Comparison of ENCODE assay signal across 16 cellular contexts in the genomic region with DNA sequence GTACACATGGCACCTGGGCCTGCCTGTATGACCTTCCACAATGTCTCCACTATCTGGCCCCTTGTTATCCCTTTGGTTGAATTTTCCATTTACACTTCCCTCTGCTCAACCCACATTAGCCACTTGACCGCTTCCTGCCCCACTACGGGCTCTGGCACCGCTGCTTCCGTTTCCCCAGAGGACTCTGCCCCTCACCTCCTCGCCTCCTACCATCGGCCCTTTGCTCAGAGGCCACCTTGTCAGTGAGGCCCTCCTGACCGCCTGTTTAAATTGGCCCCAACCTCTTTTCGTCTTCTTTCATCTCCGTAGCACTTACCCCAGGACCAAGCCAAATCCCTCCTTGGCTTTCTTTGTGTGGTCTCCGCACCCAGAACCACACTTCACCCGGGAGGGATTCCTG. TPM values are rescaled to one million over a fixed set of nuclear protein-coding genes. Genes with fewer than 3 reads are reported as not detected.
DNase-seq lines count a peak whose midpoint lies in the region; ATAC-seq and TF ChIP-seq lines count a peak whose summit lies in the region.
"Had no signal": no experiment of that assay in that cellular context is flagged by ENCODE, and none has a peak within 500 bp of the region (broad histone marks: within the 10 kb centered on the region; RNA-seq: fewer than 3 reads in every experiment).

No MANE protein-coding gene starts in this region.

- peak overlapping the region; percentile 44 for H2AK5ac ChIP-seq in neuronal stem cell (ENCODE audit: low read depth, low read length)

- H3K36me3 ChIP-seq in left ventricle myocardium inferior, result no peaks in the 10 kb centered on the region
- H3K36me3 ChIP-seq in colonic mucosa, result no peaks in the 10 kb centered on the region
- no peaks in the 10 kb centered on the region for H3K36me3 ChIP-seq in neuronal stem cell (replicated peaks in 1 of 2; ENCODE audit: control insufficient read depth in 2 of 2, insufficient read depth in 2 of 2, low read length in 2 of 2)
- H3K36me3 ChIP-seq in aorta (ENCODE audit: control insufficient read depth in 1 of 2, insufficient read depth in 2 of 2, low read length in 1 of 2), result no peaks in the 10 kb centered on the region
- H3K36me3 ChIP-seq: BLaER1 had no signal

- peak overlapping the region; percentile 7 for H2BK5ac ChIP-seq in neuronal stem cell (ENCODE audit: low read length)

- H3K4me1 ChIP-seq in left ventricle myocardium inferior, result no peaks in the 10 kb centered on the region
- H3K4me1 ChIP-seq in colonic mucosa, result peaks cover 9% of the 10 kb centered on the region
- H3K4me1 ChIP-seq in neuronal stem cell (ENCODE audit: control insufficient read depth in 2 of 2, insufficient read depth in 1 of 2, low read depth in 1 of 2, low read length in 2 of 2), result peaks cover 3 to 29% of the 10 kb centered on the region in 2 donors
- no peaks in the 10 kb centered on the region for H3K4me1 ChIP-seq in aorta (ENCODE audit: control insufficient read depth in 1 of 2, insufficient read depth in 2 of 2, low read length in 2 of 2)

- no peak for TF ChIP-seq CTCF in left ventricle myocardium inferior (IDR thresholded peaks at IDR 0.05; ENCODE audit: borderline replicate concordance)
- no peak for TF ChIP-seq CTCF in colonic mucosa (IDR thresholded peaks at IDR 0.05)

- no peak overlapping the region for H4K8ac ChIP-seq in neuronal stem cell (ENCODE audit: low read depth, low read length)

- no peak overlapping the region for H3K4me3 ChIP-seq in left ventricle myocardium inferior
- no peak overlapping the region for H3K4me3 ChIP-seq in colonic mucosa
- H3K4me3 ChIP-seq in neuronal stem cell (ENCODE audit: low read length in 2 of 2), result no peak overlapping the region
- no peak overlapping the region for H3K4me3 ChIP-seq in aorta (ENCODE audit: low read length in 2 of 2)
- H3K4me3 ChIP-seq: BLaER1, GM12878 had no signal

- no peak overlapping the region for H3K23ac ChIP-seq in neuronal stem cell (ENCODE audit: low read depth, low read length, poor library complexity)

- intact Hi-C loops in Right ventricle myocardium inferior (cut with DNase I) (no loop called here), left ventricle myocardium inferior (cut with micrococcal nuclease) (no loop called here), colonic mucosa (cut with DNase I) (no loop called here), aorta (cut with DNase I) (no loop called here)

- H3K27ac ChIP-seq in left ventricle myocardium inferior (replicated peaks), result no peak overlapping the region
- peak overlapping the region; percentile 80 for H3K27ac ChIP-seq in colonic mucosa
- no peak overlapping the region for H3K27ac ChIP-seq in neuronal stem cell (replicated peaks; ENCODE audit: low read length)
- no peak overlapping the region for H3K27ac ChIP-seq in aorta (ENCODE audit: low read depth in 1 of 2, low read length in 2 of 2)
- H3K27ac ChIP-seq: BLaER1, HL-60 had no signal

- peak overlapping the region; percentile 46 for H2BK12ac ChIP-seq in neuronal stem cell (ENCODE audit: low read length)

- H3K9ac ChIP-seq in colonic mucosa (ENCODE audit: low read depth in 2 of 2, low read length in 2 of 2) (no peak overlapping the region), neuronal stem cell (ENCODE audit: low read depth, low read length, poor library complexity) (no peak overlapping the region)
- H3K9ac ChIP-seq: BLaER1 had no signal

- peak overlapping the region; percentile 49 for H2BK15ac ChIP-seq in neuronal stem cell (ENCODE audit: low read length)

- WGBS in neuronal stem cell (ENCODE audit: extremely low coverage in 2 of 2, insufficient read length in 2 of 2, insufficient replicate concordance in 1 of 2), 2 donors, result no CpG with 5 or more reads among the region's 11 CpGs
- WGBS in aorta, 2 donors, result 76 to 78% methylated on average over 11 of the region's 11 CpGs

- H2BK120ac ChIP-seq in neuronal stem cell (ENCODE audit: low read depth, low read length), result no peak overlapping the region

- H3K4ac ChIP-seq in neuronal stem cell (ENCODE audit: low read length), result no peak overlapping the region

- no peaks in the 10 kb centered on the region for H3K79me1 ChIP-seq in neuronal stem cell (ENCODE audit: low read depth, low read length)

- ATAC-seq in Right ventricle myocardium inferior, result no peak
- peak; percentile 13 for ATAC-seq in aorta (ENCODE audit: low FRiP score)
- ATAC-seq: GM12878, HCT116 had no signal

- H3K9me3 ChIP-seq in left ventricle myocardium inferior (replicated peaks) (no peaks in the 10 kb centered on the region), colonic mucosa (no peaks in the 10 kb centered on the region), neuronal stem cell (replicated peaks in 1 of 2; ENCODE audit: control insufficient read depth in 2 of 2, insufficient read depth in 1 of 2, low read depth in 1 of 2, low read length in 2 of 2) (peaks cover 0 to 3% of the 10 kb centered on the region in 2 donors), aorta (ENCODE audit: control insufficient read depth, low read length) (no peaks in the 10 kb centered on the region)
- H3K9me3 ChIP-seq: BLaER1 had no signal

- H3K27me3 ChIP-seq in left ventricle myocardium inferior (ENCODE audit: low read depth) (peaks cover 97% of the 10 kb centered on the region), colonic mucosa (no peaks in the 10 kb centered on the region), neuronal stem cell (ENCODE audit: control insufficient read depth in 3 of 3, insufficient read depth in 3 of 3, low read depth in 1 of 3, low read length in 3 of 3) (no peaks in the 10 kb centered on the region), aorta (ENCODE audit: control insufficient read depth in 1 of 2, insufficient read depth in 2 of 2, low read length in 1 of 2) (no peaks in the 10 kb centered on the region)
- H3K27me3 ChIP-seq: BLaER1 had no signal

- H3K4me2 ChIP-seq in neuronal stem cell (ENCODE audit: insufficient read depth, low read length, poor library complexity, severe bottlenecking), result no peak overlapping the region
- H3K4me2 ChIP-seq: BLaER1 had no signal

- DNase-seq in Right ventricle myocardium inferior (ENCODE audit: missing footprints) (peak; percentile 9), left ventricle myocardium inferior (no peak), colonic mucosa (no peak), neuronal stem cell (ENCODE audit: low spot score) (no peak), aorta (no peak), medulla oblongata (ENCODE audit: extremely low spot score) (no peak), kidney tubule cell (ENCODE audit: low spot score) (no peak), anterior cingulate cortex (lab: John Stamatoyannopoulos, UW) (no peak)
- DNase-seq: 8988T; AML-193; CD4-positive, alpha-beta T cell had no signal

- H2AFZ ChIP-seq in neuronal stem cell (ENCODE audit: low read length), result no peak overlapping the region

- no peak overlapping the region for H3K18ac ChIP-seq in neuronal stem cell (ENCODE audit: low read length)

- H4K91ac ChIP-seq in neuronal stem cell (ENCODE audit: low read depth, low read length, poor library complexity), result no peak overlapping the region

- no peak overlapping the region for H3K14ac ChIP-seq in neuronal stem cell (ENCODE audit: low read length)

RNA-seq across cellular contexts. Expression of a gene that starts 47.4 kb away (rescaled TPM):
- total RNA-seq in Right ventricle myocardium inferior (not detected), left ventricle myocardium inferior (not detected), colonic mucosa (not detected), aorta (not detected)
- 12.8 TPM for polyA plus RNA-seq in neuronal stem cell (2013, experiment 1 of 2)
- polyA plus RNA-seq in neuronal stem cell (2013, experiment 2 of 2), result 14.4 TPM
- polyA plus RNA-seq in aorta, result not detected
- total RNA-seq: CD4-positive, alpha-beta T cell; G401; GM12878 had no signal
- polyA plus RNA-seq: GM12878 had no signal
